Comparison of ENCODE assay signal across 8 cellular contexts in the genomic region with DNA sequence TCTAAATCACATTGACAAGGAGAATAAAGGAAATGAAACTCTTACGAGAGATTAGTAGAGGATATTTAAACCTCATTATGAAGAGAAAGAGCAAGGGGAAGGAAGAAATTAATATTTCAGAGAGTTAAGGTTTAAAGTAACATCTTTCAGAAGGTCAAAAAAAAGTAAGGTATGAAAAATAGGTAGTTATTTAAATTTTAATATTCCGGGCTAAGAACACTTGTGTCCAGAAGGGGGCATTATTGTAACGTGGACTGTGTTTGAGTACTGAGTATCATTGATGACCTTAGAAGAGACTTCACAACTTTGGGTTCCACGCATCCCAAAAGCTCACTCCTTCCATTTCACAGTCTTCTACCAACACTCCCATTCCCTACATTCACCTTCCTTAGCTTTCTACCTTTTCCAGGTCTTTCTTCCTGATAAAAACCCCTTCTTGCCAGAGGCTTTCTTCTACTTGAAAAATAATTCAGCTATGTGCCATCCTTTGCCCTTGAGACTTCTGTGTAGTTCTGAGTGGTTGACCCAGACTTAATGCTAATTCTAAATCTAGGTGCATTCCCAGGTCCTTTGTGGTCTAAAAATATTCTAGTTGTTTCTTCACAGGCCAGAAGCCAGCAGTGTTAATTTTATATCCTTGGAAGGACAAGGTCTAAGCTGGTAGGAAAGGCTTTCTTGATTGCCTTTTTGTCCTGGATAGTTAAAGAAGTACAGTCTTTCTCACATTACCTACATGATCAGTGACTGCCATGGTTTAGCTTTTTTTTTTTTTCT. TPM values are rescaled to one million over a fixed set of nuclear protein-coding genes. Genes with fewer than 3 reads are reported as not detected.
DNase-seq lines count a peak whose midpoint lies in the region; ATAC-seq and TF ChIP-seq lines count a peak whose summit lies in the region.

No MANE protein-coding gene starts in this region.

- DNase-seq in BE2C, result no peak
- DNase-seq in GM13977 (ENCODE audit: low spot score), result peak; percentile 27
- peak; percentile 56 for DNase-seq in OCI-LY7 (ENCODE audit: low spot score)
- DNase-seq in esophagus muscularis mucosa (ENCODE audit: extremely low spot score), result no peak
- DNase-seq in NK-92 (lab: John Stamatoyannopoulos, UW; ENCODE audit: unreplicated experiment), result no peak
- no peak for DNase-seq in middle frontal gyrus (ENCODE audit: extremely low spot score, low spot score)

- peaks cover 15% of the 10 kb centered on the region; the same call in 1 of the 2 replicates for H3K79me2 ChIP-seq in OCI-LY7 (ENCODE audit: insufficient read depth, low read depth, low read length)
- H3K79me2 ChIP-seq in parathyroid adenoma, result peaks cover 8% of the 10 kb centered on the region

- 58% methylated on average over 4 of the region's 4 CpGs for WGBS in esophagus muscularis mucosa

- no peaks in the 10 kb centered on the region for H3K27me3 ChIP-seq in BE2C
- no peaks in the 10 kb centered on the region for H3K27me3 ChIP-seq in esophagus muscularis mucosa
- no peaks in the 10 kb centered on the region for H3K27me3 ChIP-seq in parathyroid adenoma (ENCODE audit: control insufficient read depth, insufficient read depth, low read length)

- TF ChIP-seq EP300 in esophagus muscularis mucosa (IDR thresholded peaks at IDR 0.05), result no peak

- TF ChIP-seq CTCF in BE2C (IDR thresholded peaks at IDR 0.05; ENCODE audit: low read depth, low read length) (peak; percentile 44), GM13977 (IDR thresholded peaks at IDR 0.05; ENCODE audit: extremely low read depth, insufficient read depth, missing control alignments) (peak; percentile 53), OCI-LY7 (conservative IDR thresholded peaks at IDR 0.05; ENCODE audit: low read length) (peak; percentile 81), esophagus muscularis mucosa (IDR thresholded peaks at IDR 0.05) (peak in 2 of 3 experiments; percentile 16 to 44), parathyroid adenoma (IDR thresholded peaks at IDR 0.05) (peak; percentile 20)

- H3K9me3 ChIP-seq in BE2C (no peaks in the 10 kb centered on the region), OCI-LY7 (ENCODE audit: low read length) (no peaks in the 10 kb centered on the region), esophagus muscularis mucosa (no peaks in the 10 kb centered on the region), parathyroid adenoma (ENCODE audit: control insufficient read depth, low read length) (no peaks in the 10 kb centered on the region)

- no peak overlapping the region for H2AFZ ChIP-seq in OCI-LY7 (ENCODE audit: low read length)
- no peak overlapping the region for H2AFZ ChIP-seq in parathyroid adenoma

- TF ChIP-seq POLR2A in esophagus muscularis mucosa (IDR thresholded peaks at IDR 0.05; ENCODE audit: low read depth), result no peak

- no TSS peak for BruUV-seq in OCI-LY7 (replicated peaks; lab: Mats Ljungman, UMichigan)

- intact Hi-C loops in OCI-LY7 (cut with micrococcal nuclease; ENCODE audit: unreplicated experiment), result loop anchor here (2.0 to 5.0 kb wide), 2 partner anchors 106 to 129 kb away; no protein-coding TSS in a partner anchor
- intact Hi-C loops in esophagus muscularis mucosa (cut with DNase I), result loop anchor here (10.0 kb wide), 1 partner anchor 401 kb away; the partner anchor contains the start of gene DLX2

- H3K27ac ChIP-seq in OCI-LY7 (ENCODE audit: low read depth, low read length, poor library complexity, severe bottlenecking) (no peak overlapping the region), esophagus muscularis mucosa (replicated peaks in 1 of 4) (peak overlapping the region in 2 of 4 donors; percentile 32 to 51), parathyroid adenoma (no peak overlapping the region)

- H3K4me3 ChIP-seq in BE2C (ENCODE audit: low read depth, low read length) (no peak overlapping the region), OCI-LY7 (ENCODE audit: low read depth, low read length, poor library complexity, severe bottlenecking) (no peak overlapping the region), esophagus muscularis mucosa (no peak overlapping the region), parathyroid adenoma (ENCODE audit: low read depth, low read length) (no peak overlapping the region)

- POLR2A ChIA-PET in OCI-LY7 (lab: Charles Lee), result interaction anchor here (0.6 to 1.4 kb wide), 6 partner anchors 8 to 584 kb away, joined by 3 to 5 read pairs (median 4); no protein-coding TSS in a partner anchor

- H3K9me2 ChIP-seq in OCI-LY7 (ENCODE audit: insufficient read depth, low read length), result no peaks in the 10 kb centered on the region

- H4K20me1 ChIP-seq in OCI-LY7 (ENCODE audit: insufficient read depth, low read length), result 0 out of 2 replicates have a peak, but pooled peaks cover 8% of the 10 kb centered on the region

- H3K4me2 ChIP-seq in OCI-LY7 (ENCODE audit: low read length) (no peak overlapping the region), parathyroid adenoma (ENCODE audit: low read length) (no peak overlapping the region)

- H3K4me1 ChIP-seq in BE2C, result no peaks in the 10 kb centered on the region
- peaks cover 9% of the 10 kb centered on the region for H3K4me1 ChIP-seq in OCI-LY7 (ENCODE audit: insufficient read depth, low read length, poor library complexity, severe bottlenecking)
- H3K4me1 ChIP-seq in esophagus muscularis mucosa, result peaks cover 12 to 50% (median 34%) of the 10 kb centered on the region in 4 donors
- H3K4me1 ChIP-seq in parathyroid adenoma, result peaks cover 5% of the 10 kb centered on the region

- in situ Hi-C loops in GM13977 (cut with MboI; ENCODE audit: low pct_unique_long_range_greater_than_20kb, low sequenced_read_pairs, unreplicated experiment), result loop anchor here (10.0 to 25.0 kb wide), 3 partner anchors 119 to 759 kb away; partner anchors contain the start of gene DLX2

- no peak for ATAC-seq in GM18511 (IDR thresholded peaks at IDR 0.05; ENCODE audit: unreplicated experiment)

- H3K36me3 ChIP-seq in BE2C (no peaks in the 10 kb centered on the region), OCI-LY7 (ENCODE audit: insufficient read depth, low read length) (peaks cover 18% of the 10 kb centered on the region; the same call in 1 of the 2 replicates), esophagus muscularis mucosa (peaks cover 2 to 29% (median 9%) of the 10 kb centered on the region in 4 donors), parathyroid adenoma (ENCODE audit: control insufficient read depth, insufficient read depth, low read length) (no peaks in the 10 kb centered on the region)

- H3K9ac ChIP-seq in parathyroid adenoma, result no peak overlapping the region

- CTCF ChIA-PET in OCI-LY7 (lab: Charles Lee; ENCODE audit: unreplicated experiment), result interaction anchor here (1.0 to 1.2 kb wide), 2 partner anchors 18 to 399 kb away, joined by 3 read pairs; partner anchors contain the start of gene DLX2

RNA-seq across cellular contexts. Expression of gene DYNC1I2, which starts 16.5 kb away (rescaled TPM):
- 17.5 TPM for polyA plus RNA-seq in BE2C (2012; ENCODE audit: insufficient read depth, insufficient read length, low read depth)
- total RNA-seq in OCI-LY7 (2014; rRNA removed; shearing (Covaris generic)), result 42.3 and 57.8 TPM in 2 replicates
- total RNA-seq in OCI-LY7 (2022) (58.5 and 60.1 TPM in 2 replicates), esophagus muscularis mucosa (100 to 1,000 TPM in 3 of 4 donors, 10 to 100 TPM in 1; 99.1 to 122 (median 112) TPM)

Comparison
In these comparisons a context has a peak if more than half of its experiments do, and no peak if none do; other contexts are left out.
1. DNase-seq: peak in GM13977 (single experiment) and OCI-LY7 (single experiment); none in BE2C (single experiment), esophagus muscularis mucosa (single experiment), NK-92 (single experiment) and middle frontal gyrus (single experiment).
2. CTCF ChIP-seq: peak in every context shown above with its lines; median percentile 81 in OCI-LY7; 53 in GM13977; 44 in BE2C; 30 in esophagus muscularis mucosa; 20 in parathyroid adenoma.